1 cellular context compared by ENCODE assay signal in genomic region chr7:87876040-87876758, GRCh38.
TF ChIP-seq lines count a peak whose summit lies in the region.

A gene with protein sequence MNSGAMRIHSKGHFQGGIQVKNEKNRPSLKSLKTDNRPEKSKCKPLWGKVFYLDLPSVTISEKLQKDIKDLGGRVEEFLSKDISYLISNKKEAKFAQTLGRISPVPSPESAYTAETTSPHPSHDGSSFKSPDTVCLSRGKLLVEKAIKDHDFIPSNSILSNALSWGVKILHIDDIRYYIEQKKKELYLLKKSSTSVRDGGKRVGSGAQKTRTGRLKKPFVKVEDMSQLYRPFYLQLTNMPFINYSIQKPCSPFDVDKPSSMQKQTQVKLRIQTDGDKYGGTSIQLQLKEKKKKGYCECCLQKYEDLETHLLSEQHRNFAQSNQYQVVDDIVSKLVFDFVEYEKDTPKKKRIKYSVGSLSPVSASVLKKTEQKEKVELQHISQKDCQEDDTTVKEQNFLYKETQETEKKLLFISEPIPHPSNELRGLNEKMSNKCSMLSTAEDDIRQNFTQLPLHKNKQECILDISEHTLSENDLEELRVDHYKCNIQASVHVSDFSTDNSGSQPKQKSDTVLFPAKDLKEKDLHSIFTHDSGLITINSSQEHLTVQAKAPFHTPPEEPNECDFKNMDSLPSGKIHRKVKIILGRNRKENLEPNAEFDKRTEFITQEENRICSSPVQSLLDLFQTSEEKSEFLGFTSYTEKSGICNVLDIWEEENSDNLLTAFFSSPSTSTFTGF (plus strand): TSS chr7:87876493. CDS start chr7:87876733, 240 bp downstream.
A gene with protein sequence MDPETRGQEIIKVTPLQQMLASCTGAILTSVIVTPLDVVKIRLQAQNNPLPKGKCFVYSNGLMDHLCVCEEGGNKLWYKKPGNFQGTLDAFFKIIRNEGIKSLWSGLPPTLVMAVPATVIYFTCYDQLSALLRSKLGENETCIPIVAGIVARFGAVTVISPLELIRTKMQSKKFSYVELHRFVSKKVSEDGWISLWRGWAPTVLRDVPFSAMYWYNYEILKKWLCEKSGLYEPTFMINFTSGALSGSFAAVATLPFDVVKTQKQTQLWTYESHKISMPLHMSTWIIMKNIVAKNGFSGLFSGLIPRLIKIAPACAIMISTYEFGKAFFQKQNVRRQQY (minus strand): TSS chr7:87876360. CDS start chr7:87858727, 17,633 bp downstream.

TF ChIP-seq in K562, 482 proteins besides CTCF, POLR2A, EP300 and RAD21 (continued from another document and continues in another):
- TF ChIP-seq RREB1 (CRISPR knock-in tag; IDR thresholded peaks at IDR 0.05) (no peak), GTF2F1 (IDR thresholded peaks at IDR 0.05; ENCODE audit: low read depth, low read length) (no peak), ZNF277 (CRISPR knock-in tag; IDR thresholded peaks at IDR 0.05; ENCODE audit: borderline replicate concordance) (no peak), IFI16 (CRISPR knock-in tag; IDR thresholded peaks at IDR 0.05) (no peak), HMBOX1 (IDR thresholded peaks at IDR 0.05) (0 out of 2 replicates have a peak, but pooled peaks have one; percentile 15), ZNF57 (CRISPR knock-in tag; IDR thresholded peaks at IDR 0.05) (no peak), FUS (optimal IDR thresholded peaks at IDR 0.05; ENCODE audit: low read depth, low read length) (no peak), ZNF589 (CRISPR knock-in tag; IDR thresholded peaks at IDR 0.05; ENCODE audit: low read depth) (no peak), CHCHD3 (CRISPR knock-in tag; IDR thresholded peaks at IDR 0.05) (no peak; the same call in 1 of the 2 replicates), ZNF830 (CRISPR knock-in tag; IDR thresholded peaks at IDR 0.05) (no peak), HDAC6 (IDR thresholded peaks at IDR 0.05; ENCODE audit: low read depth, low read length) (no peak), SMC3 (conservative IDR thresholded peaks at IDR 0.05; ENCODE audit: insufficient read depth, low read depth, low read length) (no peak), KDM4B (IDR thresholded peaks at IDR 0.05; ENCODE audit: borderline replicate concordance in 2 of 2, low read depth in 1 of 2) (no peak), ZBTB43 (CRISPR knock-in tag; IDR thresholded peaks at IDR 0.05) (no peak), TCF7 (IDR thresholded peaks at IDR 0.05; ENCODE audit: borderline replicate concordance) (no peak), ZNF408 (CRISPR knock-in tag; IDR thresholded peaks at IDR 0.05; ENCODE audit: low read depth) (no peak), ZNF24 (IDR thresholded peaks at IDR 0.05) (peak; percentile 90), KHSRP (IDR thresholded peaks at IDR 0.05) (no peak), NCOA2 (IDR thresholded peaks at IDR 0.05; ENCODE audit: partially characterized antibody in 2 of 2) (no peak), FOXO4 (CRISPR knock-in tag; IDR thresholded peaks at IDR 0.05) (no peak), SAP30 (IDR thresholded peaks at IDR 0.05; ENCODE audit: borderline replicate concordance, insufficient read depth, low read depth, low read length, poor library complexity, severe bottlenecking) (peak; percentile 80), SMAD4 (CRISPR knock-in tag; conservative IDR thresholded peaks at IDR 0.05) (peak; percentile 86), MYBL2 (IDR thresholded peaks at IDR 0.05; ENCODE audit: low read depth) (peak; percentile 97), MYBL2 (CRISPR knock-in tag; IDR thresholded peaks at IDR 0.05; ENCODE audit: borderline replicate concordance) (peak; percentile 93; the same call in 1 of the 2 replicates), NFE2L1 (tag; IDR thresholded peaks at IDR 0.05; ENCODE audit: borderline replicate concordance, low read depth) (no peak), SMARCE1 (IDR thresholded peaks at IDR 0.05) (no peak), MAFK (IDR thresholded peaks at IDR 0.05; ENCODE audit: low read length) (no peak), TAF7 (tag; IDR thresholded peaks at IDR 0.05) (peak; percentile 50; the same call in 1 of the 2 replicates), KLF13 (tag; IDR thresholded peaks at IDR 0.05; ENCODE audit: borderline replicate concordance, low read depth) (peak; percentile 99), POLR2G (IDR thresholded peaks at IDR 0.05; ENCODE audit: low read depth, low read length) (peak; percentile 94), ZNF583 (CRISPR knock-in tag; IDR thresholded peaks at IDR 0.05) (no peak), NFXL1 (CRISPR knock-in tag; IDR thresholded peaks at IDR 0.05) (no peak), ARNT (IDR thresholded peaks at IDR 0.05) (no peak), PML (IDR thresholded peaks at IDR 0.05; ENCODE audit: low read length) (peak; percentile 27; the same call in 1 of the 2 replicates), ZNF253 (CRISPR knock-in tag; conservative IDR thresholded peaks at IDR 0.05) (no peak), MTA1 (IDR thresholded peaks at IDR 0.05; ENCODE audit: borderline replicate concordance) (peak; percentile 27; the same call in 1 of the 2 replicates), ZNF699 (CRISPR knock-in tag; IDR thresholded peaks at IDR 0.05; ENCODE audit: insufficient replicate concordance) (no peak), SAFB2 (IDR thresholded peaks at IDR 0.05; ENCODE audit: borderline replicate concordance, low read depth, low read length, severe bottlenecking) (no peak)
- TF ChIP-seq, protein P1, sequence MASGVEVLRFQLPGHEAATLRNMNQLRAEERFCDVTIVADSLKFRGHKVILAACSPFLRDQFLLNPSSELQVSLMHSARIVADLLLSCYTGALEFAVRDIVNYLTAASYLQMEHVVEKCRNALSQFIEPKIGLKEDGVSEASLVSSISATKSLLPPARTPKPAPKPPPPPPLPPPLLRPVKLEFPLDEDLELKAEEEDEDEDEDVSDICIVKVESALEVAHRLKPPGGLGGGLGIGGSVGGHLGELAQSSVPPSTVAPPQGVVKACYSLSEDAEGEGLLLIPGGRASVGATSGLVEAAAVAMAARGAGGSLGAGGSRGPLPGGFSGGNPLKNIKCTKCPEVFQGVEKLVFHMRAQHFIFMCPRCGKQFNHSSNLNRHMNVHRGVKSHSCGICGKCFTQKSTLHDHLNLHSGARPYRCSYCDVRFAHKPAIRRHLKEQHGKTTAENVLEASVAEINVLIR (CRISPR knock-in tag; IDR thresholded peaks at IDR 0.05): peak; percentile 82
- TF ChIP-seq, protein P2, sequence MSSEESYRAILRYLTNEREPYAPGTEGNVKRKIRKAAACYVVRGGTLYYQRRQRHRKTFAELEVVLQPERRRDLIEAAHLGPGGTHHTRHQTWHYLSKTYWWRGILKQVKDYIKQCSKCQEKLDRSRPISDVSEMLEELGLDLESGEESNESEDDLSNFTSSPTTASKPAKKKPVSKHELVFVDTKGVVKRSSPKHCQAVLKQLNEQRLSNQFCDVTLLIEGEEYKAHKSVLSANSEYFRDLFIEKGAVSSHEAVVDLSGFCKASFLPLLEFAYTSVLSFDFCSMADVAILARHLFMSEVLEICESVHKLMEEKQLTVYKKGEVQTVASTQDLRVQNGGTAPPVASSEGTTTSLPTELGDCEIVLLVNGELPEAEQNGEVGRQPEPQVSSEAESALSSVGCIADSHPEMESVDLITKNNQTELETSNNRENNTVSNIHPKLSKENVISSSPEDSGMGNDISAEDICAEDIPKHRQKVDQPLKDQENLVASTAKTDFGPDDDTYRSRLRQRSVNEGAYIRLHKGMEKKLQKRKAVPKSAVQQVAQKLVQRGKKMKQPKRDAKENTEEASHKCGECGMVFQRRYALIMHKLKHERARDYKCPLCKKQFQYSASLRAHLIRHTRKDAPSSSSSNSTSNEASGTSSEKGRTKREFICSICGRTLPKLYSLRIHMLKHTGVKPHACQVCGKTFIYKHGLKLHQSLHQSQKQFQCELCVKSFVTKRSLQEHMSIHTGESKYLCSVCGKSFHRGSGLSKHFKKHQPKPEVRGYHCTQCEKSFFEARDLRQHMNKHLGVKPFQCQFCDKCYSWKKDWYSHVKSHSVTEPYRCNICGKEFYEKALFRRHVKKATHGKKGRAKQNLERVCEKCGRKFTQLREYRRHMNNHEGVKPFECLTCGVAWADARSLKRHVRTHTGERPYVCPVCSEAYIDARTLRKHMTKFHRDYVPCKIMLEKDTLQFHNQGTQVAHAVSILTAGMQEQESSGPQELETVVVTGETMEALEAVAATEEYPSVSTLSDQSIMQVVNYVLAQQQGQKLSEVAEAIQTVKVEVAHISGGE (CRISPR knock-in tag; IDR thresholded peaks at IDR 0.05): peak in 1 of 3 experiments; percentile 91; a peak in 1 of 6 replicates
